9 cellular contexts compared by ENCODE assay signal in the genomic region with DNA sequence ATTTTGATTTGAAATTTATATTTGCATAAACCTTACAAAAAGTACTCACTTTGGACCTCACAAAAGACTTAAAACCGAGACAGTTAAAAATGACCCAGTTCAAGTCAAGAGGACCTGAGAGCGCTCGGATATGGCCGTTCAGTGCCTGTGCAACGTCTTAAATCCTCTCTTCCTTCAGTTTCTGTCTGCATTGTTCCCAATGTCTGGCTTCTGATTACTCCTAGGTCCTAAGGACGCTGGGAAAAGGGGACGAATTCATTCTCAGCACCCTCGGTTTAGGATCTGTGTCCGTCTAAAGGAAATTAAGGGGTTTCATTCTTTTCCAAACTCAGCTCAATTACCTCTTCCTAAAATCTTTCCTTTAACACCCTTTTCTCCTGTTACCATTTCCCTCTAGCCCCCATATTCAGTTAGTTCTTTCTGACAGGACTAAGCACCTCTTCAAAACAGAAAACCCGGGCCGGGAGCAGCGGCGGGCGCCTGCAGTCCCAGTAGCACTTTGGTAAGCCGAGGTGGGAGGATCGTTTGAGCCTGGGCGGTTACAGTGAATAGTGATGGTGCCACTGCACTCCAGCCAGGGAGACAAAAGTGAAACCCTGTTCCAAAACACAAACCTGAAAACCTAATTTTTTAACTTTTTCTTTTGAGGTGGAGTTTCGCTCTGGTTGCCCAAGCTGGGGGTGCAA. TPM values are rescaled to one million over a fixed set of nuclear protein-coding genes. Genes with fewer than 3 reads are reported as not detected.
DNase-seq lines count a peak whose midpoint lies in the region; ATAC-seq and TF ChIP-seq lines count a peak whose summit lies in the region.
"Had no signal": no experiment of that assay in that cellular context is flagged by ENCODE, and none has a peak within 500 bp of the region (broad histone marks: within the 10 kb centered on the region; RNA-seq: fewer than 3 reads in every experiment).

No MANE protein-coding gene starts in this region.

- CTCF ChIA-PET in OCI-LY7 (lab: Charles Lee; ENCODE audit: unreplicated experiment), result no interaction called here

- H2AFZ ChIP-seq in OCI-LY7 (ENCODE audit: low read length), result no peak overlapping the region

- POLR2A ChIA-PET in OCI-LY7 (lab: Charles Lee), result no interaction called here

- no peaks in the 10 kb centered on the region for H3K9me3 ChIP-seq in OCI-LY7 (ENCODE audit: low read length)

- TF ChIP-seq CTCF in retinal pigment epithelial cell (conservative IDR thresholded peaks at IDR 0.05; ENCODE audit: low read depth, low read length) (no peak), OCI-LY7 (conservative IDR thresholded peaks at IDR 0.05; ENCODE audit: low read length) (no peak)

- H3K9me2 ChIP-seq in OCI-LY7 (ENCODE audit: insufficient read depth, low read length), result no peaks in the 10 kb centered on the region

- peaks cover 10% of the 10 kb centered on the region for H3K4me1 Mint-ChIP-seq in activated T-cell treated with anti-CD3 and anti-CD28 coated beads, Interleukin-2, amount 50 U/mL, for 4 hours (ENCODE audit: low read depth)

- intact Hi-C loops in left cardiac atrium (cut with DNase I), result no loop called here
- intact Hi-C loops in OCI-LY7 (cut with micrococcal nuclease; ENCODE audit: unreplicated experiment), result no loop called here

- no peaks in the 10 kb centered on the region for H3K36me3 ChIP-seq in OCI-LY7 (ENCODE audit: insufficient read depth, low read length)

- H3K4me1 ChIP-seq in OCI-LY7 (ENCODE audit: insufficient read depth, low read length, poor library complexity, severe bottlenecking), result no peaks in the 10 kb centered on the region

- no peaks in the 10 kb centered on the region for H4K20me1 ChIP-seq in OCI-LY7 (ENCODE audit: insufficient read depth, low read length)

- DNase-seq in ELR (ENCODE audit: low read depth) (peak; percentile 24), left cardiac atrium (peak; percentile 31), retinal pigment epithelial cell (ENCODE audit: low read depth) (no peak), OCI-LY7 (ENCODE audit: low spot score) (no peak)
- peak; percentile 6 for DNase-seq in activated T-cell treated with anti-CD3 and anti-CD28 coated beads, Interleukin-2, amount 50 U/mL, for 4 hours

- no peaks in the 10 kb centered on the region for H3K79me2 ChIP-seq in OCI-LY7 (ENCODE audit: insufficient read depth, low read depth, low read length)

- H3K4me3 Mint-ChIP-seq in activated T-cell treated with anti-CD3 and anti-CD28 coated beads, Interleukin-2, amount 50 U/mL, for 4 hours, result peak overlapping the region; percentile 72

- H3K4me3 ChIP-seq in retinal pigment epithelial cell (ENCODE audit: low read length) (peak overlapping the region; percentile 47), OCI-LY7 (ENCODE audit: low read depth, low read length, poor library complexity, severe bottlenecking) (no peak overlapping the region)

- H3K27ac ChIP-seq in OCI-LY7 (ENCODE audit: low read depth, low read length, poor library complexity, severe bottlenecking), result no peak overlapping the region

- BruUV-seq in OCI-LY7 (replicated peaks; lab: Mats Ljungman, UMichigan), result no TSS peak

- H3K4me2 ChIP-seq in OCI-LY7 (ENCODE audit: low read length), result no peak overlapping the region

- H3K9me3 Mint-ChIP-seq in activated T-cell treated with anti-CD3 and anti-CD28 coated beads, Interleukin-2, amount 50 U/mL, for 4 hours, result peaks cover 3% of the 10 kb centered on the region

- peaks cover 2% of the 10 kb centered on the region for H3K36me3 Mint-ChIP-seq in activated T-cell treated with anti-CD3 and anti-CD28 coated beads, Interleukin-2, amount 50 U/mL, for 4 hours (ENCODE audit: insufficient read depth)

- H3K27me3 Mint-ChIP-seq in activated T-cell treated with anti-CD3 and anti-CD28 coated beads, Interleukin-2, amount 50 U/mL, for 4 hours (ENCODE audit: low read depth), result peaks cover 37% of the 10 kb centered on the region

- ATAC-seq in activated T-cell treated with anti-CD3 and anti-CD28 coated beads, Interleukin-2, amount 50 U/mL, for 4 hours, result peak in 1 of 2 donors; percentile 65
- ATAC-seq in left cardiac atrium, result peak; percentile 41 to 85
- ATAC-seq in GM18498 (IDR thresholded peaks at IDR 0.05; ENCODE audit: unreplicated experiment), result no peak
- ATAC-seq in HG03045 (IDR thresholded peaks at IDR 0.05; ENCODE audit: unreplicated experiment), result no peak
- ATAC-seq in GM21619 (IDR thresholded peaks at IDR 0.05; ENCODE audit: unreplicated experiment), result no peak
- ATAC-seq: esophagus mucosa had no signal

RNA-seq across cellular contexts. Expression of a gene that starts 0.9 kb away (rescaled TPM):
- total RNA-seq in activated T-cell treated with anti-CD3 and anti-CD28 coated beads, Interleukin-2, amount 50 U/mL, for 4 hours, result 1 to 10 TPM; 1.1 to 1.5 (median 1.5) TPM
- not detected for total RNA-seq in left cardiac atrium
- not detected in 2 replicates for total RNA-seq in OCI-LY7 (2014; rRNA removed; shearing (Covaris generic))
- not detected in 2 replicates for total RNA-seq in OCI-LY7 (2022)
- total RNA-seq: esophagus mucosa had no signal

RNA-seq across cellular contexts. Expression of a gene that starts 20.1 kb away (rescaled TPM):
- not detected for total RNA-seq in activated T-cell treated with anti-CD3 and anti-CD28 coated beads, Interleukin-2, amount 50 U/mL, for 4 hours
- total RNA-seq in left cardiac atrium, result not detected
- not detected in 2 replicates for total RNA-seq in OCI-LY7 (2014; rRNA removed; shearing (Covaris generic))
- not detected in 2 replicates for total RNA-seq in OCI-LY7 (2022)
- total RNA-seq: esophagus mucosa had no signal

Comparison
In these comparisons a context has a peak if more than half of its experiments do, and no peak if none do; other contexts are left out.
1. DNase-seq: peak in ELR (single experiment), activated T-cell treated with anti-CD3 and anti-CD28 coated beads, Interleukin-2, amount 50 U/mL, for 4 hours (single experiment) and left cardiac atrium (single experiment); none in retinal pigment epithelial cell (single experiment) and OCI-LY7 (single experiment).
2. ATAC-seq: peak in left cardiac atrium (2 of 2); none in GM18498 (single experiment), HG03045 (single experiment) and GM21619 (single experiment).